ENCODE assay signal across 12 cellular contexts in the genomic region with DNA sequence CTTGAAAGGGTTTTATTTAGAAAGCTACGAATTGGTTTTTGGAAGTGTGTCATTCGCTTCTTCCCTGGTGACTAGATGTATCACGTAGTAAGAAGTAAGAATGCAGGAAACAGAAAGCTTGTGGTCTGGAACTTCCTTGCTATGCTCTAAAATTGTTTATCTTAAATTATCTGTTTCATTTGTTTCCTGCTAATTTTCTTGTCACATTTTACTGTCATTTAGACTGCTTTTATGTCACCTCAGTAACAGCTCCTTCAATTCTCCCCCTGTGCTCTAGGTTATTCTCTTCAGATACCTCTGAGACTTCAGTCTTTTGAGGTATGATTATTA. TPM values are rescaled to one million over a fixed set of nuclear protein-coding genes. Genes with fewer than 3 reads are reported as not detected.
DNase-seq lines count a peak whose midpoint lies in the region; ATAC-seq and TF ChIP-seq lines count a peak whose summit lies in the region.
"Had no signal": no experiment of that assay in that cellular context is flagged by ENCODE, and none has a peak within 500 bp of the region (broad histone marks: within the 10 kb centered on the region; RNA-seq: fewer than 3 reads in every experiment).

No MANE protein-coding gene starts in this region.

- DNase-seq in CD4-positive, alpha-beta T cell: no peak
- no peak for DNase-seq in activated naive CD8-positive, alpha-beta T cell treated with anti-CD3 and anti-CD28 coated beads, Interleukin-2, amount 50 U/mL, for 24 hours
- peak; percentile 70 for DNase-seq in naive B cell
- DNase-seq in left colon: no peak
- DNase-seq in GM19238 (ENCODE audit: insufficient read length, low spot score): no peak
- DNase-seq in NCI-H446 treated with DMSO at 0.1 percent for 48 hours (lab: John Stamatoyannopoulos, UW): no peak
- DNase-seq in NCI-H774 (lab: John Stamatoyannopoulos, UW): no peak
- DNase-seq: NCI-H748 treated with DMSO at 0.1 percent for 48 hours, occipital lobe had no signal

- no peak for TF ChIP-seq CTCF in CD4-positive, alpha-beta T cell (IDR thresholded peaks at IDR 0.05)
- no peak for TF ChIP-seq CTCF in Loucy (conservative IDR thresholded peaks at IDR 0.05; ENCODE audit: low read length)

- H3K4me1 Mint-ChIP-seq in CD4-positive, alpha-beta T cell (ENCODE audit: low read depth): peaks cover 64% of the 10 kb centered on the region
- peaks cover 63% of the 10 kb centered on the region for H3K4me1 Mint-ChIP-seq in activated naive CD8-positive, alpha-beta T cell treated with anti-CD3 and anti-CD28 coated beads, Interleukin-2, amount 50 U/mL, for 24 hours
- peaks cover 64 to 72% (median 65%) of the 10 kb centered on the region in 3 donors for H3K4me1 Mint-ChIP-seq in naive B cell

- no peaks in the 10 kb centered on the region for H3K9me2 ChIP-seq in Loucy (replicated peaks; ENCODE audit: low read depth, low read length)

- no peak overlapping the region for H2AFZ ChIP-seq in Loucy (ENCODE audit: low read length)

- H3K27ac ChIP-seq in CD4-positive, alpha-beta T cell (ENCODE audit: low read depth, low read length): peak overlapping the region; percentile 98
- H3K27ac ChIP-seq: epithelial cell of prostate had no signal

- H3K4me2 ChIP-seq in Loucy (ENCODE audit: low read depth, low read length, poor library complexity, severe bottlenecking): peak overlapping the region; percentile 98

- H3K4me3 ChIP-seq in Loucy (ENCODE audit: low read length, poor library complexity, severe bottlenecking): peak overlapping the region; percentile 79

- POLR2A ChIA-PET in CD4-positive, alpha-beta T cell (lab: Charles Lee): interaction anchor here (1.0 to 10.6 kb wide), 29 partner anchors 8 to 451 kb away, joined by 3 to 253 read pairs (median 11); a partner anchor contains a TSS

- peak overlapping the region; percentile 78 for H3K9ac ChIP-seq in Loucy (ENCODE audit: low read depth, low read length, poor library complexity, severe bottlenecking)

- H3K36me3 ChIP-seq in Loucy (ENCODE audit: insufficient read depth, low read length): 0 out of 2 replicates have a peak, but pooled peaks cover under 1% of the 10 kb centered on the region
- H3K36me3 ChIP-seq: tibial nerve had no signal

- H3K9me3 Mint-ChIP-seq in CD4-positive, alpha-beta T cell: no peaks in the 10 kb centered on the region
- H3K9me3 Mint-ChIP-seq in activated naive CD8-positive, alpha-beta T cell treated with anti-CD3 and anti-CD28 coated beads, Interleukin-2, amount 50 U/mL, for 24 hours: no peaks in the 10 kb centered on the region
- H3K9me3 Mint-ChIP-seq in naive B cell: peaks cover 0 to 2% (median 0%) of the 10 kb centered on the region in 7 donors

- H3K4me3 Mint-ChIP-seq in CD4-positive, alpha-beta T cell: peak overlapping the region; percentile 97
- peak overlapping the region; percentile 100 for H3K4me3 Mint-ChIP-seq in activated naive CD8-positive, alpha-beta T cell treated with anti-CD3 and anti-CD28 coated beads, Interleukin-2, amount 50 U/mL, for 24 hours
- peak overlapping the region; percentile 95 to 99 (median 98) for H3K4me3 Mint-ChIP-seq in naive B cell

- H3K27ac Mint-ChIP-seq in CD4-positive, alpha-beta T cell: peak overlapping the region; percentile 99
- H3K27ac Mint-ChIP-seq in activated naive CD8-positive, alpha-beta T cell treated with anti-CD3 and anti-CD28 coated beads, Interleukin-2, amount 50 U/mL, for 24 hours: peak overlapping the region; percentile 95
- peak overlapping the region; percentile 99 to 100 (median 100) for H3K27ac Mint-ChIP-seq in naive B cell

- peak; percentile 44 for ATAC-seq in CD4-positive, alpha-beta T cell (ENCODE audit: poor library complexity)
- ATAC-seq in activated naive CD8-positive, alpha-beta T cell treated with anti-CD3 and anti-CD28 coated beads, Interleukin-2, amount 50 U/mL, for 24 hours: no peak
- ATAC-seq in naive B cell (ENCODE audit: low read depth in 2 of 2) (peak; percentile 19 to 20), left colon (no peak)

- peaks cover 54% of the 10 kb centered on the region for H3K79me2 ChIP-seq in Loucy (ENCODE audit: insufficient read depth, low read length)

- H3F3A ChIP-seq in Loucy (ENCODE audit: low read depth): peaks cover 12% of the 10 kb centered on the region; the same call in 1 of the 2 replicates

- H4K20me1 ChIP-seq in Loucy (ENCODE audit: insufficient read depth, low read length, poor library complexity, severe bottlenecking): peaks cover 16% of the 10 kb centered on the region

- peaks cover 54% of the 10 kb centered on the region for H3K4me1 ChIP-seq in Loucy (ENCODE audit: insufficient read depth, low read length, poor library complexity, severe bottlenecking)

- no peaks in the 10 kb centered on the region for H3K27me3 Mint-ChIP-seq in CD4-positive, alpha-beta T cell
- peaks cover 2% of the 10 kb centered on the region for H3K27me3 Mint-ChIP-seq in activated naive CD8-positive, alpha-beta T cell treated with anti-CD3 and anti-CD28 coated beads, Interleukin-2, amount 50 U/mL, for 24 hours
- no peaks in the 10 kb centered on the region for H3K27me3 Mint-ChIP-seq in naive B cell

- CTCF ChIA-PET in CD4-positive, alpha-beta T cell (lab: Charles Lee): interaction anchor here (0.8 to 6.3 kb wide), 8 partner anchors 11 to 99 kb away, joined by 3 to 53 read pairs (median 6); a partner anchor contains a TSS

- intact Hi-C loops in CD4-positive, alpha-beta T cell (cut with DNase I, micrococcal nuclease): loop anchor here in 1 of 2 experiments (1.0 to 2.0 kb wide), 5 partner anchors 15 to 451 kb away; a partner anchor contains a TSS
- intact Hi-C loops in left colon (cut with DNase I, micrococcal nuclease): no loop called here

- H3K36me3 Mint-ChIP-seq in CD4-positive, alpha-beta T cell (ENCODE audit: low read depth): peaks cover 51% of the 10 kb centered on the region
- peaks cover 42% of the 10 kb centered on the region for H3K36me3 Mint-ChIP-seq in activated naive CD8-positive, alpha-beta T cell treated with anti-CD3 and anti-CD28 coated beads, Interleukin-2, amount 50 U/mL, for 24 hours (ENCODE audit: low read depth)
- peaks cover 9 to 15% of the 10 kb centered on the region in 2 donors for H3K36me3 Mint-ChIP-seq in naive B cell

- no peaks in the 10 kb centered on the region for H3K9me3 ChIP-seq in CD4-positive, alpha-beta T cell (ENCODE audit: control insufficient read depth, low read length)
- H3K9me3 ChIP-seq in Loucy (ENCODE audit: insufficient read depth, low read depth, low read length): no peaks in the 10 kb centered on the region
- H3K9me3 ChIP-seq: tibial nerve had no signal

- no peaks in the 10 kb centered on the region for H3K27me3 ChIP-seq in CD4-positive, alpha-beta T cell (ENCODE audit: control insufficient read depth, insufficient read depth, low read length)
- H3K27me3 ChIP-seq in Loucy (ENCODE audit: insufficient read depth, low read length, poor library complexity, severe bottlenecking): no peaks in the 10 kb centered on the region
- H3K27me3 ChIP-seq: tibial nerve had no signal

RNA-seq across cellular contexts. Expression of a gene that starts 0.7 kb away (rescaled TPM):
- total RNA-seq in CD4-positive, alpha-beta T cell: 100 to 1,000 TPM; 631 to 659 TPM
- 1,000 to 10,000 TPM in 5 of 6 donors, 100 to 1,000 TPM in 1; 814 to 1,329 (median 1,116) TPM for polyA plus RNA-seq in naive B cell (ENCODE audit: low read depth in 6 of 6)
- 1 to 10 TPM; 2.6 to 3.9 TPM for total RNA-seq in left colon

RNA-seq across cellular contexts. Expression of a gene that starts 28.5 kb away (rescaled TPM):
- total RNA-seq in CD4-positive, alpha-beta T cell: 1 to 10 TPM in 1 of 2 experiments, under 1 TPM in 1; 0.44 to 1.7 TPM
- polyA plus RNA-seq in naive B cell (ENCODE audit: low read depth in 6 of 6): 10 to 100 TPM in 4 of 6 donors, 1 to 10 TPM in 2; 8.9 to 34.0 (median 11.5) TPM
- under 1 TPM in 1 of 2 donors, not detected in 1; 0.27 TPM for total RNA-seq in left colon
- total RNA-seq: occipital lobe, tibial nerve had no signal

Comparison
In these comparisons a context has a peak if more than half of its experiments do, and no peak if none do; other contexts are left out.
1. ATAC-seq: peak in CD4-positive, alpha-beta T cell (single experiment) and naive B cell (2 of 2); none in activated naive CD8-positive, alpha-beta T cell treated with anti-CD3 and anti-CD28 coated beads, Interleukin-2, amount 50 U/mL, for 24 hours (single experiment) and left colon (single experiment).
2. RNA of a gene that starts 0.7 kb away (total RNA-seq): 631 to 659 TPM in CD4-positive, alpha-beta T cell; 2.6 to 3.9 TPM in left colon; every median in the first group is over 100 times any median in the second.
3. Peak in every context shown above with its lines, with median percentiles within 50 percentile points of each other: H3K27ac Mint-ChIP-seq and H3K4me3 Mint-ChIP-seq.